In the genomic region with DNA sequence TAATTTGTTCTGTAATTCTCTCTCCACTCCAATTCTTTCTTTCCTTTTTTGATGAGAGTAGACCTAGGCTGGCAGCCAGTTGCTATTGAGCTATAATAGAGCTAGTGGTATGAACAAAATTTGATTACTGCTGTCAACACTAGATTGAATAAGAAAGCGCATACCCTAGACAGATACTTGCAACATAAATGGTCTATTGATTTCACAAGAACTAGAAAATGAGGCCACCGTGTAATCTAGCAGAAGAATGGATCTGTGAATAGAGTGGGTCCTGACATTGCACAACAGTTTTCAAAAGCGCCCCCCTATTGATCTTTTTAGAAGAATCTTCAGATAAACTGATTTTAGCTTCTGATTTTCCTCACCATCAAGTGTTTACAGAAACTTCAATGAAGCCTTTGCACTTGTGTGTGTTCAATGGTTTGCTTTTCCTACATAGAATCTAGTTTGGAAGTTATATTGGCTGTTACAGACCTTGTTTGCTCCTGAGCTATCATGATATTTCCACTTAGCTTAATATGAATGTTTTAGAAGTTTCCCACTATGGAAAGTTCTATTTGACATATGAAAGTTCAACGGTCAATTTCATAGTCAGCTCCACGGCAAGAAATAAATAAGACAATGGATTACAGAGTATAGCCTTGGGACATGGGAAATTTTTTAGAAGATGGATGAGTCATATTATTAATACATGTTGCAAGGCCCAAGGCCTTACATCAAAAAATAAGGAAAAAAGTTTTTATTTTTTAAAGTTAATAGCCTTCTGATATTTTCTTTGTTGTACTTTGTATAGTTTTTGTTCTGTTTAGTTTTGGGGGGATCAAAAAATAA, we compare ENCODE assay signal across 1 cellular context.
TF ChIP-seq lines count a peak whose summit lies in the region.

No MANE protein-coding gene starts in this region.

TF ChIP-seq in HepG2, 621 proteins besides CTCF, POLR2A, EP300 and RAD21 (continued from another document and continues in another):
- TF ChIP-seq, protein P1, sequence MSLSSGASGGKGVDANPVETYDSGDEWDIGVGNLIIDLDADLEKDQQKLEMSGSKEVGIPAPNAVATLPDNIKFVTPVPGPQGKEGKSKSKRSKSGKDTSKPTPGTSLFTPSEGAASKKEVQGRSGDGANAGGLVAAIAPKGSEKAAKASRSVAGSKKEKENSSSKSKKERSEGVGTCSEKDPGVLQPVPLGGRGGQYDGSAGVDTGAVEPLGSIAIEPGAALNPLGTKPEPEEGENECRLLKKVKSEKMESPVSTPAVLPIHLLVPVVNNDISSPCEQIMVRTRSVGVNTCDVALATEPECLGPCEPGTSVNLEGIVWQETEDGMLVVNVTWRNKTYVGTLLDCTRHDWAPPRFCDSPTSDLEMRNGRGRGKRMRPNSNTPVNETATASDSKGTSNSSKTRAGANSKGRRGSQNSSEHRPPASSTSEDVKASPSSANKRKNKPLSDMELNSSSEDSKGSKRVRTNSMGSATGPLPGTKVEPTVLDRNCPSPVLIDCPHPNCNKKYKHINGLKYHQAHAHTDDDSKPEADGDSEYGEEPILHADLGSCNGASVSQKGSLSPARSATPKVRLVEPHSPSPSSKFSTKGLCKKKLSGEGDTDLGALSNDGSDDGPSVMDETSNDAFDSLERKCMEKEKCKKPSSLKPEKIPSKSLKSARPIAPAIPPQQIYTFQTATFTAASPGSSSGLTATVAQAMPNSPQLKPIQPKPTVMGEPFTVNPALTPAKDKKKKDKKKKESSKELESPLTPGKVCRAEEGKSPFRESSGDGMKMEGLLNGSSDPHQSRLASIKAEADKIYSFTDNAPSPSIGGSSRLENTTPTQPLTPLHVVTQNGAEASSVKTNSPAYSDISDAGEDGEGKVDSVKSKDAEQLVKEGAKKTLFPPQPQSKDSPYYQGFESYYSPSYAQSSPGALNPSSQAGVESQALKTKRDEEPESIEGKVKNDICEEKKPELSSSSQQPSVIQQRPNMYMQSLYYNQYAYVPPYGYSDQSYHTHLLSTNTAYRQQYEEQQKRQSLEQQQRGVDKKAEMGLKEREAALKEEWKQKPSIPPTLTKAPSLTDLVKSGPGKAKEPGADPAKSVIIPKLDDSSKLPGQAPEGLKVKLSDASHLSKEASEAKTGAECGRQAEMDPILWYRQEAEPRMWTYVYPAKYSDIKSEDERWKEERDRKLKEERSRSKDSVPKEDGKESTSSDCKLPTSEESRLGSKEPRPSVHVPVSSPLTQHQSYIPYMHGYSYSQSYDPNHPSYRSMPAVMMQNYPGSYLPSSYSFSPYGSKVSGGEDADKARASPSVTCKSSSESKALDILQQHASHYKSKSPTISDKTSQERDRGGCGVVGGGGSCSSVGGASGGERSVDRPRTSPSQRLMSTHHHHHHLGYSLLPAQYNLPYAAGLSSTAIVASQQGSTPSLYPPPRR (CRISPR knock-in tag; IDR thresholded peaks at IDR 0.05; ENCODE audit: borderline replicate concordance), result no peak; the same call in 1 of the 2 replicates
- TF ChIP-seq NCOA5 (CRISPR knock-in tag; IDR thresholded peaks at IDR 0.05) (no peak), ZNF24 (IDR thresholded peaks at IDR 0.05) (no peak; the same call in 1 of the 2 replicates), ZNF205 (CRISPR knock-in tag; IDR thresholded peaks at IDR 0.05) (0 out of 2 replicates have a peak, but pooled peaks have one; percentile 46), ZNF317 (CRISPR knock-in tag; IDR thresholded peaks at IDR 0.05) (0 out of 2 replicates have a peak, but pooled peaks have one; percentile 58), FOXP1 (IDR thresholded peaks at IDR 0.05) (no peak), FOXP1 (CRISPR knock-in tag; IDR thresholded peaks at IDR 0.05) (peak; percentile 67), ZNF547 (CRISPR knock-in tag; IDR thresholded peaks at IDR 0.05) (no peak), SOX13 (IDR thresholded peaks at IDR 0.05) (peak; percentile 60; the same call in 1 of the 2 replicates), SOX13 (CRISPR knock-in tag; conservative IDR thresholded peaks at IDR 0.05 in 1 of 2, IDR thresholded peaks at IDR 0.05 in 1 of 2) (peak in 1 of 2 experiments; percentile 91; a peak in 2 of 4 replicates), SMAD1 (CRISPR knock-in tag; IDR thresholded peaks at IDR 0.05; ENCODE audit: borderline replicate concordance, low read depth) (no peak), ZFP62 (CRISPR knock-in tag; IDR thresholded peaks at IDR 0.05) (no peak), KLF6 (CRISPR knock-in tag; IDR thresholded peaks at IDR 0.05) (no peak), SMARCC2 (IDR thresholded peaks at IDR 0.05) (no peak), ZNF780A (CRISPR knock-in tag; IDR thresholded peaks at IDR 0.05) (no peak), MIER3 (CRISPR knock-in tag; IDR thresholded peaks at IDR 0.05; ENCODE audit: borderline replicate concordance) (no peak), HNRNPK (IDR thresholded peaks at IDR 0.05; ENCODE audit: low read depth, low read length, poor library complexity, severe bottlenecking) (no peak), KMT2A (CRISPR knock-in tag; IDR thresholded peaks at IDR 0.05) (no peak), ZNF282 (IDR thresholded peaks at IDR 0.05; ENCODE audit: partially characterized antibody) (no peak), ZNF33A (CRISPR knock-in tag; IDR thresholded peaks at IDR 0.05; ENCODE audit: borderline replicate concordance) (no peak), ZNF781 (CRISPR knock-in tag; IDR thresholded peaks at IDR 0.05; ENCODE audit: borderline replicate concordance, not compliant biosample characterization) (no peak), ZNF552 (CRISPR knock-in tag; IDR thresholded peaks at IDR 0.05; ENCODE audit: borderline replicate concordance) (no peak), ZNF143 (CRISPR knock-in tag; IDR thresholded peaks at IDR 0.05) (no peak), KDM3A (CRISPR knock-in tag; IDR thresholded peaks at IDR 0.05; ENCODE audit: low read depth) (no peak), SIX4 (CRISPR knock-in tag; IDR thresholded peaks at IDR 0.05) (peak; percentile 13; the same call in 1 of the 2 replicates), IKZF1 (IDR thresholded peaks at IDR 0.05) (no peak), ZSCAN25 (CRISPR knock-in tag; IDR thresholded peaks at IDR 0.05) (no peak), GATA4 (IDR thresholded peaks at IDR 0.05; ENCODE audit: borderline replicate concordance, low read depth) (peak; percentile 83), ZNF180 (CRISPR knock-in tag; IDR thresholded peaks at IDR 0.05; ENCODE audit: borderline replicate concordance, low read depth) (no peak), ZZZ3 (CRISPR knock-in tag; IDR thresholded peaks at IDR 0.05; ENCODE audit: borderline replicate concordance) (no peak), MBNL3 (CRISPR knock-in tag; conservative IDR thresholded peaks at IDR 0.05) (no peak)
- TF ChIP-seq, protein P2, sequence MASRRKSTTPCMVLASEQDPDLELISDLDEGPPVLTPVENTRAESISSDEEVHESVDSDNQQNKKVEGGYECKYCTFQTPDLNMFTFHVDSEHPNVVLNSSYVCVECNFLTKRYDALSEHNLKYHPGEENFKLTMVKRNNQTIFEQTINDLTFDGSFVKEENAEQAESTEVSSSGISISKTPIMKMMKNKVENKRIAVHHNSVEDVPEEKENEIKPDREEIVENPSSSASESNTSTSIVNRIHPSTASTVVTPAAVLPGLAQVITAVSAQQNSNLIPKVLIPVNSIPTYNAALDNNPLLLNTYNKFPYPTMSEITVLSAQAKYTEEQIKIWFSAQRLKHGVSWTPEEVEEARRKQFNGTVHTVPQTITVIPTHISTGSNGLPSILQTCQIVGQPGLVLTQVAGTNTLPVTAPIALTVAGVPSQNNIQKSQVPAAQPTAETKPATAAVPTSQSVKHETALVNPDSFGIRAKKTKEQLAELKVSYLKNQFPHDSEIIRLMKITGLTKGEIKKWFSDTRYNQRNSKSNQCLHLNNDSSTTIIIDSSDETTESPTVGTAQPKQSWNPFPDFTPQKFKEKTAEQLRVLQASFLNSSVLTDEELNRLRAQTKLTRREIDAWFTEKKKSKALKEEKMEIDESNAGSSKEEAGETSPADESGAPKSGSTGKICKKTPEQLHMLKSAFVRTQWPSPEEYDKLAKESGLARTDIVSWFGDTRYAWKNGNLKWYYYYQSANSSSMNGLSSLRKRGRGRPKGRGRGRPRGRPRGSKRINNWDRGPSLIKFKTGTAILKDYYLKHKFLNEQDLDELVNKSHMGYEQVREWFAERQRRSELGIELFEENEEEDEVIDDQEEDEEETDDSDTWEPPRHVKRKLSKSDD (CRISPR knock-in tag; IDR thresholded peaks at IDR 0.05; ENCODE audit: low read depth), result no peak
- TF ChIP-seq, protein P3, sequence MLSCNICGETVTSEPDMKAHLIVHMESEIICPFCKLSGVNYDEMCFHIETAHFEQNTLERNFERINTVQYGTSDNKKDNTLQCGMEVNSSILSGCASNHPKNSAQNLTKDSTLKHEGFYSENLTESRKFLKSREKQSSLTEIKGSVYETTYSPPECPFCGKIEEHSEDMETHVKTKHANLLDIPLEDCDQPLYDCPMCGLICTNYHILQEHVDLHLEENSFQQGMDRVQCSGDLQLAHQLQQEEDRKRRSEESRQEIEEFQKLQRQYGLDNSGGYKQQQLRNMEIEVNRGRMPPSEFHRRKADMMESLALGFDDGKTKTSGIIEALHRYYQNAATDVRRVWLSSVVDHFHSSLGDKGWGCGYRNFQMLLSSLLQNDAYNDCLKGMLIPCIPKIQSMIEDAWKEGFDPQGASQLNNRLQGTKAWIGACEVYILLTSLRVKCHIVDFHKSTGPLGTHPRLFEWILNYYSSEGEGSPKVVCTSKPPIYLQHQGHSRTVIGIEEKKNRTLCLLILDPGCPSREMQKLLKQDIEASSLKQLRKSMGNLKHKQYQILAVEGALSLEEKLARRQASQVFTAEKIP (CRISPR knock-in tag; IDR thresholded peaks at IDR 0.05; ENCODE audit: borderline replicate concordance), result no peak
- TF ChIP-seq, protein P4, sequence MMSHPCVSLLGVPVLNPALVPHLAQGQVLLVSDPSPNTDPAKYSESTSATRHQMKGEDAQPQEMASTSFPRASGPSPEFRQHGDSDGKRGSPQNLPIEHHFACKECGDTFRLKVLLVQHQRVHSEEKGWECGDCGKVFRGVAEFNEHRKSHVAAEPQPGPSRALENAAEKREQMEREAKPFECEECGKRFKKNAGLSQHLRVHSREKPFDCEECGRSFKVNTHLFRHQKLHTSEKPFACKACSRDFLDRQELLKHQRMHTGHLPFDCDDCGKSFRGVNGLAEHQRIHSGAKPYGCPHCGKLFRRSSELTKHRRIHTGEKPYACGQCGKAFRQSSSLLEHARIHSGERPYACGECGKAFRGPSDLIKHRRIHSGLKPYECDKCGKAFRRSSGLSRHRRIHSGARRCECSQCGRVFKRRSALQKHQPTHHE (CRISPR knock-in tag; IDR thresholded peaks at IDR 0.05; ENCODE audit: borderline replicate concordance), result no peak
- TF ChIP-seq, protein P5, sequence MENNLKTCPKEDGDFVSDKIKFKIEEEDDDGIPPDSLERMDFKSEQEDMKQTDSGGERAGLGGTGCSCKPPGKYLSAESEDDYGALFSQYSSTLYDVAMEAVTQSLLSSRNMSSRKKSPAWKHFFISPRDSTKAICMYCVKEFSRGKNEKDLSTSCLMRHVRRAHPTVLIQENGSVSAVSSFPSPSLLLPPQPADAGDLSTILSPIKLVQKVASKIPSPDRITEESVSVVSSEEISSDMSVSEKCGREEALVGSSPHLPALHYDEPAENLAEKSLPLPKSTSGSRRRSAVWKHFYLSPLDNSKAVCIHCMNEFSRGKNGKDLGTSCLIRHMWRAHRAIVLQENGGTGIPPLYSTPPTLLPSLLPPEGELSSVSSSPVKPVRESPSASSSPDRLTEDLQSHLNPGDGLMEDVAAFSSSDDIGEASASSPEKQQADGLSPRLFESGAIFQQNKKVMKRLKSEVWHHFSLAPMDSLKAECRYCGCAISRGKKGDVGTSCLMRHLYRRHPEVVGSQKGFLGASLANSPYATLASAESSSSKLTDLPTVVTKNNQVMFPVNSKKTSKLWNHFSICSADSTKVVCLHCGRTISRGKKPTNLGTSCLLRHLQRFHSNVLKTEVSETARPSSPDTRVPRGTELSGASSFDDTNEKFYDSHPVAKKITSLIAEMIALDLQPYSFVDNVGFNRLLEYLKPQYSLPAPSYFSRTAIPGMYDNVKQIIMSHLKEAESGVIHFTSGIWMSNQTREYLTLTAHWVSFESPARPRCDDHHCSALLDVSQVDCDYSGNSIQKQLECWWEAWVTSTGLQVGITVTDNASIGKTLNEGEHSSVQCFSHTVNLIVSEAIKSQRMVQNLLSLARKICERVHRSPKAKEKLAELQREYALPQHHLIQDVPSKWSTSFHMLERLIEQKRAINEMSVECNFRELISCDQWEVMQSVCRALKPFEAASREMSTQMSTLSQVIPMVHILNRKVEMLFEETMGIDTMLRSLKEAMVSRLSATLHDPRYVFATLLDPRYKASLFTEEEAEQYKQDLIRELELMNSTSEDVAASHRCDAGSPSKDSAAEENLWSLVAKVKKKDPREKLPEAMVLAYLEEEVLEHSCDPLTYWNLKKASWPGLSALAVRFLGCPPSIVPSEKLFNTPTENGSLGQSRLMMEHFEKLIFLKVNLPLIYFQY (CRISPR knock-in tag; IDR thresholded peaks at IDR 0.05; ENCODE audit: borderline replicate concordance), result no peak
- TF ChIP-seq, protein P6, sequence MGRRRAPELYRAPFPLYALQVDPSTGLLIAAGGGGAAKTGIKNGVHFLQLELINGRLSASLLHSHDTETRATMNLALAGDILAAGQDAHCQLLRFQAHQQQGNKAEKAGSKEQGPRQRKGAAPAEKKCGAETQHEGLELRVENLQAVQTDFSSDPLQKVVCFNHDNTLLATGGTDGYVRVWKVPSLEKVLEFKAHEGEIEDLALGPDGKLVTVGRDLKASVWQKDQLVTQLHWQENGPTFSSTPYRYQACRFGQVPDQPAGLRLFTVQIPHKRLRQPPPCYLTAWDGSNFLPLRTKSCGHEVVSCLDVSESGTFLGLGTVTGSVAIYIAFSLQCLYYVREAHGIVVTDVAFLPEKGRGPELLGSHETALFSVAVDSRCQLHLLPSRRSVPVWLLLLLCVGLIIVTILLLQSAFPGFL (CRISPR knock-in tag; IDR thresholded peaks at IDR 0.05), result no peak
- TF ChIP-seq, protein P7, sequence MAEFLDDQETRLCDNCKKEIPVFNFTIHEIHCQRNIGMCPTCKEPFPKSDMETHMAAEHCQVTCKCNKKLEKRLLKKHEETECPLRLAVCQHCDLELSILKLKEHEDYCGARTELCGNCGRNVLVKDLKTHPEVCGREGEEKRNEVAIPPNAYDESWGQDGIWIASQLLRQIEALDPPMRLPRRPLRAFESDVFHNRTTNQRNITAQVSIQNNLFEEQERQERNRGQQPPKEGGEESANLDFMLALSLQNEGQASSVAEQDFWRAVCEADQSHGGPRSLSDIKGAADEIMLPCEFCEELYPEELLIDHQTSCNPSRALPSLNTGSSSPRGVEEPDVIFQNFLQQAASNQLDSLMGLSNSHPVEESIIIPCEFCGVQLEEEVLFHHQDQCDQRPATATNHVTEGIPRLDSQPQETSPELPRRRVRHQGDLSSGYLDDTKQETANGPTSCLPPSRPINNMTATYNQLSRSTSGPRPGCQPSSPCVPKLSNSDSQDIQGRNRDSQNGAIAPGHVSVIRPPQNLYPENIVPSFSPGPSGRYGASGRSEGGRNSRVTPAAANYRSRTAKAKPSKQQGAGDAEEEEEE (CRISPR knock-in tag; IDR thresholded peaks at IDR 0.05; ENCODE audit: borderline replicate concordance), result no peak
- TF ChIP-seq, protein P8, sequence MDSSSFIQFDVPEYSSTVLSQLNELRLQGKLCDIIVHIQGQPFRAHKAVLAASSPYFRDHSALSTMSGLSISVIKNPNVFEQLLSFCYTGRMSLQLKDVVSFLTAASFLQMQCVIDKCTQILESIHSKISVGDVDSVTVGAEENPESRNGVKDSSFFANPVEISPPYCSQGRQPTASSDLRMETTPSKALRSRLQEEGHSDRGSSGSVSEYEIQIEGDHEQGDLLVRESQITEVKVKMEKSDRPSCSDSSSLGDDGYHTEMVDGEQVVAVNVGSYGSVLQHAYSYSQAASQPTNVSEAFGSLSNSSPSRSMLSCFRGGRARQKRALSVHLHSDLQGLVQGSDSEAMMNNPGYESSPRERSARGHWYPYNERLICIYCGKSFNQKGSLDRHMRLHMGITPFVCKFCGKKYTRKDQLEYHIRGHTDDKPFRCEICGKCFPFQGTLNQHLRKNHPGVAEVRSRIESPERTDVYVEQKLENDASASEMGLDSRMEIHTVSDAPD (CRISPR knock-in tag; IDR thresholded peaks at IDR 0.05), result no peak
- TF ChIP-seq, protein P9, sequence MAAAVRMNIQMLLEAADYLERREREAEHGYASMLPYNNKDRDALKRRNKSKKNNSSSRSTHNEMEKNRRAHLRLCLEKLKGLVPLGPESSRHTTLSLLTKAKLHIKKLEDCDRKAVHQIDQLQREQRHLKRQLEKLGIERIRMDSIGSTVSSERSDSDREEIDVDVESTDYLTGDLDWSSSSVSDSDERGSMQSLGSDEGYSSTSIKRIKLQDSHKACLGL (CRISPR knock-in tag; IDR thresholded peaks at IDR 0.05), result no peak
